ENCODE assay signal across 1 cellular context in genomic region chr7:2555121-2556052, GRCh38.
TF ChIP-seq lines count a peak whose summit lies in the region.

Gene BRAT1, minus strand, starts transcription at chr7:2555524. Its CDS starts 1,093 bp downstream, at chr7:2554431.

TF ChIP-seq in HepG2, 621 proteins besides CTCF, POLR2A, EP300 and RAD21 (continued from another document and continues in another):
- TF ChIP-seq HNF1A (IDR thresholded peaks at IDR 0.05; ENCODE audit: low read depth) = no peak
- 0 out of 2 replicates have a peak, but pooled peaks have one; percentile 68 for TF ChIP-seq HNF1A (CRISPR knock-in tag; IDR thresholded peaks at IDR 0.05; ENCODE audit: borderline replicate concordance)
- no peak for TF ChIP-seq KDM4B (CRISPR knock-in tag; IDR thresholded peaks at IDR 0.05)
- peak; percentile 21; the same call in 1 of the 2 replicates for TF ChIP-seq ZNF292 (CRISPR knock-in tag; IDR thresholded peaks at IDR 0.05; ENCODE audit: borderline replicate concordance, low read depth)
- TF ChIP-seq SP1 (IDR thresholded peaks at IDR 0.05) = no peak
- peak; percentile 35; the same call in 1 of the 2 replicates for TF ChIP-seq SP1 (CRISPR knock-in tag; IDR thresholded peaks at IDR 0.05)
- TF ChIP-seq, protein P1, sequence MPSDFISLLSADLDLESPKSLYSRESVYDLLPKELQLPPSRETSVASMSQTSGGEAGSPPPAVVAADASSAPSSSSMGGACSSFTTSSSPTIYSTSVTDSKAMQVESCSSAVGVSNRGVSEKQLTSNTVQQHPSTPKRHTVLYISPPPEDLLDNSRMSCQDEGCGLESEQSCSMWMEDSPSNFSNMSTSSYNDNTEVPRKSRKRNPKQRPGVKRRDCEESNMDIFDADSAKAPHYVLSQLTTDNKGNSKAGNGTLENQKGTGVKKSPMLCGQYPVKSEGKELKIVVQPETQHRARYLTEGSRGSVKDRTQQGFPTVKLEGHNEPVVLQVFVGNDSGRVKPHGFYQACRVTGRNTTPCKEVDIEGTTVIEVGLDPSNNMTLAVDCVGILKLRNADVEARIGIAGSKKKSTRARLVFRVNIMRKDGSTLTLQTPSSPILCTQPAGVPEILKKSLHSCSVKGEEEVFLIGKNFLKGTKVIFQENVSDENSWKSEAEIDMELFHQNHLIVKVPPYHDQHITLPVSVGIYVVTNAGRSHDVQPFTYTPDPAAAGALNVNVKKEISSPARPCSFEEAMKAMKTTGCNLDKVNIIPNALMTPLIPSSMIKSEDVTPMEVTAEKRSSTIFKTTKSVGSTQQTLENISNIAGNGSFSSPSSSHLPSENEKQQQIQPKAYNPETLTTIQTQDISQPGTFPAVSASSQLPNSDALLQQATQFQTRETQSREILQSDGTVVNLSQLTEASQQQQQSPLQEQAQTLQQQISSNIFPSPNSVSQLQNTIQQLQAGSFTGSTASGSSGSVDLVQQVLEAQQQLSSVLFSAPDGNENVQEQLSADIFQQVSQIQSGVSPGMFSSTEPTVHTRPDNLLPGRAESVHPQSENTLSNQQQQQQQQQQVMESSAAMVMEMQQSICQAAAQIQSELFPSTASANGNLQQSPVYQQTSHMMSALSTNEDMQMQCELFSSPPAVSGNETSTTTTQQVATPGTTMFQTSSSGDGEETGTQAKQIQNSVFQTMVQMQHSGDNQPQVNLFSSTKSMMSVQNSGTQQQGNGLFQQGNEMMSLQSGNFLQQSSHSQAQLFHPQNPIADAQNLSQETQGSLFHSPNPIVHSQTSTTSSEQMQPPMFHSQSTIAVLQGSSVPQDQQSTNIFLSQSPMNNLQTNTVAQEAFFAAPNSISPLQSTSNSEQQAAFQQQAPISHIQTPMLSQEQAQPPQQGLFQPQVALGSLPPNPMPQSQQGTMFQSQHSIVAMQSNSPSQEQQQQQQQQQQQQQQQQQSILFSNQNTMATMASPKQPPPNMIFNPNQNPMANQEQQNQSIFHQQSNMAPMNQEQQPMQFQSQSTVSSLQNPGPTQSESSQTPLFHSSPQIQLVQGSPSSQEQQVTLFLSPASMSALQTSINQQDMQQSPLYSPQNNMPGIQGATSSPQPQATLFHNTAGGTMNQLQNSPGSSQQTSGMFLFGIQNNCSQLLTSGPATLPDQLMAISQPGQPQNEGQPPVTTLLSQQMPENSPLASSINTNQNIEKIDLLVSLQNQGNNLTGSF (CRISPR knock-in tag; IDR thresholded peaks at IDR 0.05) = 0 out of 2 replicates have a peak, but pooled peaks have one; percentile 17
- TF ChIP-seq PHF21A (CRISPR knock-in tag; IDR thresholded peaks at IDR 0.05) = 0 out of 2 replicates have a peak, but pooled peaks have one; percentile 24
- peak; percentile 78 for TF ChIP-seq DRAP1 (CRISPR knock-in tag; IDR thresholded peaks at IDR 0.05)
- TF ChIP-seq PHF8 (CRISPR knock-in tag; IDR thresholded peaks at IDR 0.05) = peak; percentile 70
- TF ChIP-seq, protein P2, sequence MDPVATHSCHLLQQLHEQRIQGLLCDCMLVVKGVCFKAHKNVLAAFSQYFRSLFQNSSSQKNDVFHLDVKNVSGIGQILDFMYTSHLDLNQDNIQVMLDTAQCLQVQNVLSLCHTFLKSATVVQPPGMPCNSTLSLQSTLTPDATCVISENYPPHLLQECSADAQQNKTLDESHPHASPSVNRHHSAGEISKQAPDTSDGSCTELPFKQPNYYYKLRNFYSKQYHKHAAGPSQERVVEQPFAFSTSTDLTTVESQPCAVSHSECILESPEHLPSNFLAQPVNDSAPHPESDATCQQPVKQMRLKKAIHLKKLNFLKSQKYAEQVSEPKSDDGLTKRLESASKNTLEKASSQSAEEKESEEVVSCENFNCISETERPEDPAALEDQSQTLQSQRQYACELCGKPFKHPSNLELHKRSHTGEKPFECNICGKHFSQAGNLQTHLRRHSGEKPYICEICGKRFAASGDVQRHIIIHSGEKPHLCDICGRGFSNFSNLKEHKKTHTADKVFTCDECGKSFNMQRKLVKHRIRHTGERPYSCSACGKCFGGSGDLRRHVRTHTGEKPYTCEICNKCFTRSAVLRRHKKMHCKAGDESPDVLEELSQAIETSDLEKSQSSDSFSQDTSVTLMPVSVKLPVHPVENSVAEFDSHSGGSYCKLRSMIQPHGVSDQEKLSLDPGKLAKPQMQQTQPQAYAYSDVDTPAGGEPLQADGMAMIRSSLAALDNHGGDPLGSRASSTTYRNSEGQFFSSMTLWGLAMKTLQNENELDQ (CRISPR knock-in tag; IDR thresholded peaks at IDR 0.05; ENCODE audit: borderline replicate concordance) = no peak
- no peak for TF ChIP-seq ZBTB26 (CRISPR knock-in tag; IDR thresholded peaks at IDR 0.05; ENCODE audit: borderline replicate concordance)
- TF ChIP-seq ISL2 (CRISPR knock-in tag; IDR thresholded peaks at IDR 0.05) = 0 out of 2 replicates have a peak, but pooled peaks have one; percentile 18
- TF ChIP-seq, protein P3, sequence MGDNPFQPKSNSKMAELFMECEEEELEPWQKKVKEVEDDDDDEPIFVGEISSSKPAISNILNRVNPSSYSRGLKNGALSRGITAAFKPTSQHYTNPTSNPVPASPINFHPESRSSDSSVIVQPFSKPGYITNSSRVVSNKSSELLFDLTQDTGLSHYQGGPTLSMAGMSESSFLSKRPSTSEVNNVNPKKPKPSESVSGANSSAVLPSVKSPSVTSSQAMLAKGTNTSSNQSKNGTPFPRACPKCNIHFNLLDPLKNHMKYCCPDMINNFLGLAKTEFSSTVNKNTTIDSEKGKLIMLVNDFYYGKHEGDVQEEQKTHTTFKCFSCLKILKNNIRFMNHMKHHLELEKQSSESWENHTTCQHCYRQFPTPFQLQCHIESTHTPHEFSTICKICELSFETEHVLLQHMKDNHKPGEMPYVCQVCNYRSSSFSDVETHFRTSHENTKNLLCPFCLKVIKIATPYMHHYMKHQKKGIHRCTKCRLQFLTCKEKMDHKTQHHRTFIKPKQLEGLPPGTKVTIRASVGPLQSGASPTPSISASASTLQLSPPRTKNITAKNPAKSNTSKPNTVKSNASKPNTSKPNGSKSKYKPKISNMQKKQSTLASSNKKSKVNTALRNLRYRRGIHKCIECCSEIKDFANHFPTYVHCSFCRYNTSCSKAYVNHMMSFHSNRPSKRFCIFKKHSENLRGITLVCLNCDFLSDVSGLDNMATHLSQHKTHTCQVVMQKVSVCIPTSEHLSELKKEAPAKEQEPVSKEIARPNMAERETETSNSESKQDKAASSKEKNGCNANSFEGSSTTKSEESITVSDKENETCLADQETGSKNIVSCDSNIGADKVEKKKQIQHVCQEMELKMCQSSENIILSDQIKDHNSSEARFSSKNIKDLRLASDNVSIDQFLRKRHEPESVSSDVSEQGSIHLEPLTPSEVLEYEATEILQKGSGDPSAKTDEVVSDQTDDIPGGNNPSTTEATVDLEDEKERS (CRISPR knock-in tag; IDR thresholded peaks at IDR 0.05) = 0 out of 2 replicates have a peak, but pooled peaks have one; percentile 31
- peak; percentile 76 for TF ChIP-seq ZNF776 (CRISPR knock-in tag; IDR thresholded peaks at IDR 0.05)
- peak; percentile 82; the same call in 1 of the 2 replicates for TF ChIP-seq ZNF556 (CRISPR knock-in tag; IDR thresholded peaks at IDR 0.05; ENCODE audit: borderline replicate concordance)
- 0 out of 2 replicates have a peak, but pooled peaks have one; percentile 29 for TF ChIP-seq ZNF235 (CRISPR knock-in tag; IDR thresholded peaks at IDR 0.05; ENCODE audit: borderline replicate concordance)
- TF ChIP-seq ZNF430 (CRISPR knock-in tag; IDR thresholded peaks at IDR 0.05) = peak; percentile 75
- peak; percentile 55 for TF ChIP-seq ZNF619 (CRISPR knock-in tag; IDR thresholded peaks at IDR 0.05)
- TF ChIP-seq NR0B2 (CRISPR knock-in tag; IDR thresholded peaks at IDR 0.05) = peak; percentile 57; the same call in 1 of the 2 replicates
- 0 out of 2 replicates have a peak, but pooled peaks have one; percentile 52 for TF ChIP-seq ZNF234 (CRISPR knock-in tag; conservative IDR thresholded peaks at IDR 0.05)
- peak; percentile 65; the same call in 1 of the 2 replicates for TF ChIP-seq ZKSCAN5 (CRISPR knock-in tag; IDR thresholded peaks at IDR 0.05)
- peak; percentile 67; the same call in 1 of the 2 replicates for TF ChIP-seq HIVEP1 (CRISPR knock-in tag; IDR thresholded peaks at IDR 0.05)
- TF ChIP-seq KLF9 (CRISPR knock-in tag; IDR thresholded peaks at IDR 0.05; ENCODE audit: low read depth) = no peak
- TF ChIP-seq FOXC1 (CRISPR knock-in tag; IDR thresholded peaks at IDR 0.05; ENCODE audit: borderline replicate concordance) = peak; percentile 24
- TF ChIP-seq ZNF883 (CRISPR knock-in tag; IDR thresholded peaks at IDR 0.05; ENCODE audit: not compliant biosample characterization) = peak; percentile 62
- 0 out of 2 replicates have a peak, but pooled peaks have one; percentile 5 for TF ChIP-seq RARA (CRISPR knock-in tag; IDR thresholded peaks at IDR 0.05)
- 0 out of 2 replicates have a peak, but pooled peaks have one; percentile 55 for TF ChIP-seq NRL (CRISPR knock-in tag; IDR thresholded peaks at IDR 0.05; ENCODE audit: borderline replicate concordance)
- TF ChIP-seq ZNF792 (CRISPR knock-in tag; IDR thresholded peaks at IDR 0.05) = 0 out of 2 replicates have a peak, but pooled peaks have one; percentile 32
- TF ChIP-seq, protein P4, sequence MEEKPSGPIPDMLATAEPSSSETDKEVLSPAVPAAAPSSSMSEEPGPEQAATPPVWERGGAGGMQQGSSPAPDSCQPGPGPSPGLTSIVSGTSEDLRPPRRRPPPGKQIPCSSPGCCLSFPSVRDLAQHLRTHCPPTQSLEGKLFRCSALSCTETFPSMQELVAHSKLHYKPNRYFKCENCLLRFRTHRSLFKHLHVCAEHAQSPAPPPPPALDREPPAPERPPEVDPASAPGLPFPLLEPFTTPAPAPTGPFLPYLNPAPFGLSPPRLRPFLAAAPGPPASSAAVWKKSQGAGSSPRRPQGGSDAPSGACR (CRISPR knock-in tag; IDR thresholded peaks at IDR 0.05) = peak; percentile 58; the same call in 1 of the 2 replicates
- peak; percentile 52; the same call in 1 of the 2 replicates for TF ChIP-seq ZNF766 (CRISPR knock-in tag; IDR thresholded peaks at IDR 0.05; ENCODE audit: borderline replicate concordance)
- no peak for TF ChIP-seq TCF7 (IDR thresholded peaks at IDR 0.05; ENCODE audit: low read depth)
- 0 out of 2 replicates have a peak, but pooled peaks have one; percentile 39 for TF ChIP-seq ATF3 (CRISPR knock-in tag; IDR thresholded peaks at IDR 0.05)
- TF ChIP-seq SPEN (CRISPR knock-in tag; IDR thresholded peaks at IDR 0.05; ENCODE audit: low read depth) = peak; percentile 61; the same call in 1 of the 2 replicates
- TF ChIP-seq ZNF597 (CRISPR knock-in tag; IDR thresholded peaks at IDR 0.05) = no peak
